ENCODE assay signal across 17 cellular contexts in the genomic region with DNA sequence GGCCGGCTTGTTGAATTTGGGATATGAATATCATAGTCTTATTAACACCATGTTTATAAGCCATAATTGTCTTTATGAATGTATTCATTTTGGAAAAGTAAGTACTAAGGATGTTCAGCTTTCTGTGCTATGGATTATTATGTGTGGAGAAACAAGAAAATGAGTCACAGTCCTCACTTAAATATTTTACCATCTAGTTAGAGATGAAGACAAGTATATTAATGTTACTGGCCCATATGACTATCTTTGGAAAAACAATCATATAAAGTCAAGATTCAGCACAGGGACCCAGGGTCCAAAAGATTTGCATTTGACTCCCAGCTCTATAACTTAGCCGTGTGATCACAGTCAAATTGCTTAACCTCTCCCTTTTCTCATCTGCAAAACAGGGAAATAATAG. TPM values are rescaled to one million over a fixed set of nuclear protein-coding genes. Genes with fewer than 3 reads are reported as not detected.
A peak's percentile ranks its signal among the peaks of the same experiment; 100 is the strongest.
DNase-seq lines count a peak whose midpoint lies in the region; ATAC-seq, FAIRE-seq and TF ChIP-seq lines count a peak whose summit lies in the region.
"Had no signal": no experiment of that assay in that cellular context is flagged by ENCODE, and none has a peak within 500 bp of the region (broad histone marks: within the 10 kb centered on the region; RNA-seq: fewer than 3 reads in every experiment).

No MANE protein-coding gene starts in this region.

- H3K79me2 ChIP-seq in PC-3 (ENCODE audit: low read length), result no peaks in the 10 kb centered on the region

- dilution Hi-C loops in IMR-90 (cut with HindIII; ENCODE audit: low sequenced_read_pairs, unreplicated experiment), result no loop called here

- no peak for TF ChIP-seq RAD21 in IMR-90 (IDR thresholded peaks at IDR 0.05; ENCODE audit: low read length)

- in situ Hi-C loops in IMR-90 (cut with MboI; ENCODE audit: low sequenced_read_pairs), result no loop called here

- H3K9me2 ChIP-seq in PC-3 (replicated peaks; ENCODE audit: low read length), result no peaks in the 10 kb centered on the region

- CTCF ChIA-PET in IMR-90 (lab: Yijun Ruan, JAX) (no interaction called here), PC-3 (lab: Charles Lee) (interaction anchor here (0.6 kb wide), 2 partner anchors 100 to 308 kb away, joined by 3 to 4 read pairs; no protein-coding TSS in a partner anchor)

- POLR2A ChIA-PET in IMR-90 (lab: Charles Lee; ENCODE audit: unreplicated experiment), result no interaction called here
- POLR2A ChIA-PET in PC-3 (lab: Charles Lee; ENCODE audit: unreplicated experiment), result interaction anchor here (0.6 kb wide), 1 partner anchor 15 kb away, joined by 6 read pairs; no protein-coding TSS in a partner anchor

- peak overlapping the region; percentile 73 for H2BK5ac ChIP-seq in IMR-90 (ENCODE audit: low read depth, low read length, poor library complexity, severe bottlenecking)

- BruUV-seq in IMR-90 (replicated peaks; lab: Mats Ljungman, UMichigan), result no TSS peak
- no TSS peak for BruUV-seq in PC-3 (replicated peaks; lab: Mats Ljungman, UMichigan)

- no peak overlapping the region for H2AFZ ChIP-seq in IMR-90 (replicated peaks; ENCODE audit: low read length, poor library complexity)
- H2AFZ ChIP-seq in PC-3 (ENCODE audit: low read length), result no peak overlapping the region

- H3K9me3 ChIP-seq in IMR-90 (ENCODE audit: control insufficient read depth, insufficient read depth, low read length) (no peaks in the 10 kb centered on the region), PC-3 (ENCODE audit: low read length) (no peaks in the 10 kb centered on the region), psoas muscle (no peaks in the 10 kb centered on the region)
- H3K9me3 ChIP-seq: BLaER1 treated with 17β-estradiol and CSF1 and Interleukin-3, amounts not matched to agents 10 nM and 100 nM had no signal

- 0 out of 2 replicates have a peak overlapping the region, but pooled peaks have one; percentile 45 for H4K5ac ChIP-seq in IMR-90 (ENCODE audit: low read depth, low read length)

- FAIRE-seq in bronchial epithelial cell (lab: Jason Lieb, UNC), result no peak

- DNase-seq in EH (ENCODE audit: low read depth), result peak; percentile 47
- peak; percentile 71 for DNase-seq in IMR-90
- peak; percentile 41 for DNase-seq in PC-3
- peak; percentile 8 for DNase-seq in bronchial epithelial cell (ENCODE audit: low read depth)
- no peak for DNase-seq in NCI-H187 (lab: John Stamatoyannopoulos, UW)
- DNase-seq in psoas muscle, result no peak
- no peak for DNase-seq in Right ventricle myocardium inferior (ENCODE audit: missing footprints)
- DNase-seq: 8988T; Calu3; CD8-positive, alpha-beta T cell; DMS79 treated with DMSO at 0.1 percent for 48 hours; EL; GOT3; H7 had no signal

- H3K4me3 ChIP-seq in IMR-90 (ENCODE audit: insufficient read depth, low read depth, low read length), result no peak overlapping the region
- no peak overlapping the region for H3K4me3 ChIP-seq in PC-3 (ENCODE audit: low read length)
- no peak overlapping the region for H3K4me3 ChIP-seq in bronchial epithelial cell (ENCODE audit: low read depth, low read length)
- no peak overlapping the region for H3K4me3 ChIP-seq in psoas muscle
- H3K4me3 ChIP-seq: BLaER1 treated with 17β-estradiol and CSF1 and Interleukin-3, amounts not matched to agents 10 nM and 100 nM had no signal

- ATAC-seq in IMR-90 (ENCODE audit: low read depth) (peak; percentile 89), PC-3 (peak; percentile 87), psoas muscle (no peak), Right ventricle myocardium inferior (no peak), HG03039 (IDR thresholded peaks at IDR 0.05; ENCODE audit: unreplicated experiment) (no peak)
- ATAC-seq: CD8-positive, alpha-beta T cell; HCT116 had no signal

- H4K8ac ChIP-seq in IMR-90 (ENCODE audit: low read depth in 2 of 2, low read length in 2 of 2), result 0 out of 4 replicates have a peak overlapping the region, but pooled peaks of 1 of the 2 experiments have one; percentile 70

- 0 out of 2 replicates have a peak overlapping the region, but pooled peaks have one; percentile 74 for H3K14ac ChIP-seq in IMR-90 (replicated peaks; ENCODE audit: low read depth, low read length)

- no peak overlapping the region for H3K56ac ChIP-seq in IMR-90 (ENCODE audit: extremely low read depth, insufficient read depth, low read length)

- H3K4me2 ChIP-seq in IMR-90 (ENCODE audit: low read depth, low read length), result peak overlapping the region; percentile 66; the same call in 1 of the 2 replicates
- no peak overlapping the region for H3K4me2 ChIP-seq in PC-3 (ENCODE audit: low read length)
- H3K4me2 ChIP-seq: BLaER1 treated with 17β-estradiol and CSF1 and Interleukin-3, amounts not matched to agents 10 nM and 100 nM had no signal

- no peak overlapping the region for H2AK9ac ChIP-seq in IMR-90 (replicated peaks; ENCODE audit: low read depth, low read length, poor library complexity)

- no peak overlapping the region for H2BK15ac ChIP-seq in IMR-90 (ENCODE audit: low read depth, low read length)

- H3K9me1 ChIP-seq in IMR-90 (ENCODE audit: insufficient read depth, low read length), result peaks cover 6% of the 10 kb centered on the region

- no peak for TF ChIP-seq CTCF in IMR-90 (conservative IDR thresholded peaks at IDR 0.05; ENCODE audit: low read depth, low read length)
- TF ChIP-seq CTCF in PC-3 (conservative IDR thresholded peaks at IDR 0.05; ENCODE audit: low read depth, low read length), result no peak
- no peak for TF ChIP-seq CTCF in bronchial epithelial cell (IDR thresholded peaks at IDR 0.05; ENCODE audit: insufficient read depth, low read length, severe bottlenecking)
- TF ChIP-seq CTCF in psoas muscle (IDR thresholded peaks at IDR 0.05), result no peak

- H2AK5ac ChIP-seq in IMR-90 (ENCODE audit: low read depth, low read length), result no peak overlapping the region

- no peak overlapping the region for H3K18ac ChIP-seq in IMR-90 (ENCODE audit: low read depth, low read length)

- no peaks in the 10 kb centered on the region for H3K79me1 ChIP-seq in IMR-90 (ENCODE audit: low read depth in 1 of 2, low read length in 2 of 2)

- H3K4ac ChIP-seq in IMR-90 (ENCODE audit: low read depth, low read length), result no peak overlapping the region; the same call in 1 of the 2 replicates

- H3K27me3 ChIP-seq in IMR-90 (ENCODE audit: control insufficient read depth, insufficient read depth, low read length) (no peaks in the 10 kb centered on the region), PC-3 (ENCODE audit: low read length) (no peaks in the 10 kb centered on the region), bronchial epithelial cell (ENCODE audit: control insufficient read depth, insufficient read depth, low read length) (no peaks in the 10 kb centered on the region), psoas muscle (ENCODE audit: insufficient read depth in 3 of 3, low read length in 2 of 3) (no peaks in the 10 kb centered on the region)
- H3K27me3 ChIP-seq: BLaER1 treated with 17β-estradiol and CSF1 and Interleukin-3, amounts not matched to agents 10 nM and 100 nM had no signal

- H3F3A ChIP-seq in PC-3 (ENCODE audit: low read length, unreplicated experiment), result no peaks in the 10 kb centered on the region

- no peak for TF ChIP-seq POLR2A in IMR-90 (IDR thresholded peaks at IDR 0.05; ENCODE audit: low read depth, low read length)

- H3K36me3 ChIP-seq in IMR-90 (ENCODE audit: control insufficient read depth, insufficient read depth, low read length) (no peaks in the 10 kb centered on the region), PC-3 (ENCODE audit: low read depth, low read length) (no peaks in the 10 kb centered on the region), bronchial epithelial cell (ENCODE audit: control insufficient read depth, insufficient read depth, low read length) (no peaks in the 10 kb centered on the region), psoas muscle (ENCODE audit: insufficient read depth in 1 of 2, low read depth in 1 of 2) (no peaks in the 10 kb centered on the region)
- H3K36me3 ChIP-seq: BLaER1 treated with 17β-estradiol and CSF1 and Interleukin-3, amounts not matched to agents 10 nM and 100 nM had no signal

- peak overlapping the region; percentile 70; the same call in 1 of the 2 replicates for H2BK120ac ChIP-seq in IMR-90 (ENCODE audit: low read depth, low read length)

- intact Hi-C loops in IMR-90 (cut with micrococcal nuclease) (no loop called here), PC-3 (cut with micrococcal nuclease) (no loop called here), psoas muscle (cut with DNase I) (no loop called here), Right ventricle myocardium inferior (cut with DNase I) (no loop called here)

- H4K20me1 ChIP-seq in IMR-90 (ENCODE audit: insufficient read depth, low read length) (no peaks in the 10 kb centered on the region), PC-3 (ENCODE audit: low read length) (no peaks in the 10 kb centered on the region)
- H4K20me1 ChIP-seq: BLaER1 treated with 17β-estradiol and CSF1 and Interleukin-3, amounts not matched to agents 10 nM and 100 nM had no signal

- peaks cover 12% of the 10 kb centered on the region for H3K4me1 ChIP-seq in IMR-90 (ENCODE audit: control insufficient read depth, insufficient read depth, low read length)
- peaks cover 4% of the 10 kb centered on the region; the same call in 1 of the 2 replicates for H3K4me1 ChIP-seq in PC-3 (ENCODE audit: insufficient read depth, low read length)
- peaks cover 11% of the 10 kb centered on the region for H3K4me1 ChIP-seq in psoas muscle

- H3K27ac ChIP-seq in IMR-90 (ENCODE audit: insufficient read depth, low read length), result peak overlapping the region; percentile 54; the same call in 1 of the 2 replicates
- H3K27ac ChIP-seq in PC-3 (ENCODE audit: low read length), result no peak overlapping the region
- no peak overlapping the region for H3K27ac ChIP-seq in psoas muscle
- H3K27ac ChIP-seq: BLaER1 treated with 17β-estradiol and CSF1 and Interleukin-3, amounts not matched to agents 10 nM and 100 nM had no signal

- H4K91ac ChIP-seq in IMR-90 (ENCODE audit: insufficient read depth, low read depth, low read length), result no peak overlapping the region

- H3K23ac ChIP-seq in IMR-90 (ENCODE audit: low read depth, low read length), result no peak overlapping the region

- WGBS in IMR-90 (ENCODE audit: extremely low coverage in 2 of 2, insufficient read length in 1 of 2), 2 experiments, result no CpG with 5 or more reads among the region's 2 CpGs
- WGBS in psoas muscle, 3 donors, result 96 to 99% (median 97%) methylated on average over 2 of the region's 2 CpGs

- H3K9ac ChIP-seq in IMR-90 (ENCODE audit: low read depth, low read length) (no peak overlapping the region), PC-3 (ENCODE audit: low read length) (no peak overlapping the region)
- H3K9ac ChIP-seq: BLaER1 treated with 17β-estradiol and CSF1 and Interleukin-3, amounts not matched to agents 10 nM and 100 nM had no signal

- no peak overlapping the region for H2BK20ac ChIP-seq in IMR-90 (ENCODE audit: low read depth, low read length)

TF ChIP-seq in IMR-90, 13 proteins besides CTCF, POLR2A, EP300 and RAD21 (continues in another document):
- 0 out of 2 replicates have a peak, but pooled peaks have one; percentile 34 for TF ChIP-seq FOS (IDR thresholded peaks at IDR 0.05; ENCODE audit: low read depth, low read length)

RNA-seq across cellular contexts. Expression of a gene that starts 9.8 kb away (rescaled TPM):
- total RNA-seq in IMR-90 (2012; rRNA removed) (67.2 and 125 TPM in 2 replicates), PC-3 (2014; rRNA removed) (132 and 151 TPM in 2 replicates), bronchial epithelial cell (172 and 233 TPM in 2 replicates), psoas muscle (100 to 1,000 TPM; 465 to 704 (median 639) TPM), Right ventricle myocardium inferior (650 TPM)
- polyA plus RNA-seq in IMR-90 (2012; rRNA removed) (318 and 727 TPM in 2 replicates), psoas muscle (100 to 1,000 TPM; 401 to 791 (median 735) TPM)
- polyA plus RNA-seq in IMR-90 (2012; cell fraction: cytosol; rRNA removed), result 103 and 199 TPM in 2 replicates
- polyA plus RNA-seq in IMR-90 (2012; cell fraction: nucleus; rRNA removed; ENCODE audit: low replicate concordance), result 17.0 and 112 TPM in 2 replicates

Comparison
In these comparisons a context has a peak if more than half of its experiments do, and no peak if none do; other contexts are left out.
1. DNase-seq: peak in EH (single experiment), IMR-90 (single experiment), PC-3 (single experiment) and bronchial epithelial cell (single experiment); none in NCI-H187 (0 of 2), psoas muscle (0 of 2) and Right ventricle myocardium inferior (single experiment).
2. ATAC-seq: peak in IMR-90 (single experiment) and PC-3 (single experiment); none in psoas muscle (0 of 4), Right ventricle myocardium inferior (single experiment) and HG03039 (single experiment).